27 cellular contexts compared by ENCODE assay signal in the genomic region with DNA sequence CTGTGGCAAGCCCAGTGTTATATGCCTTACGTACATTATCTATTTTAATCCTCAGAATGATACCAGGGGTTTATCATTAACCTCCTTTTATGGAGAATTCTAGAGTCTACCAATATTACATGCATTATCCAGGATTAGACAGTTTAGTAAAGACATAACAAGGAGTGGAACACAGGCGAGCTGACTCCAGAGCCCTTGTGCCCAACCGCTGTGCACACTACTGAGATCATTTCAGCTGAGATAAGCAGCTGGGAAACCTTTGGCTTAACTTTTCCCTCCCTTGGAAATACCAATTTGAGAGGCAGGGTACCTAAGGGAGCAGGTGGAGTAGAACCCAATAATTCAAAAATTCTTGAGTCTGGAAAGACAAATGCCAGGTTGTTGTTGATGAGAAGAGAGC.
"Had no signal": no experiment of that assay in that cellular context is flagged by ENCODE, and none has a peak within 500 bp of the region (broad histone marks: within the 10 kb centered on the region; RNA-seq: fewer than 3 reads in every experiment).

No MANE protein-coding gene starts in this region.

- H3K36me3 Mint-ChIP-seq: brain had no signal

- H3K9me3 Mint-ChIP-seq: activated naive CD8-positive, alpha-beta T cell treated with anti-CD3 and anti-CD28 coated beads, Interleukin-2, amount 50 U/mL, for 24 hours; activated T-cell treated with anti-CD3 and anti-CD28 coated beads, Interleukin-2, amount 50 U/mL, for 4 hours had no signal

- H3K4me3 ChIP-seq: lung, suprapubic skin, upper lobe of left lung had no signal

- H3K9me3 ChIP-seq: suprapubic skin, upper lobe of left lung had no signal

- H3K4me1 ChIP-seq: foreskin keratinocyte, suprapubic skin had no signal

- DNase-seq: activated CD4-positive, alpha-beta memory T cell treated with anti-CD3 and anti-CD28 coated beads, Interleukin-2, amount 10 ng/mL, durations not matched to agents 7 days and 5 days; activated gamma-delta T cell; activated naive CD8-positive, alpha-beta T cell treated with anti-CD3 and anti-CD28 coated beads, Interleukin-2, amount 50 U/mL, for 24 hours; activated T-cell treated with anti-CD3 and anti-CD28 coated beads, Interleukin-2, amount 50 U/mL, for 4 hours; anterior cingulate cortex; caudate nucleus; endodermal cell; glutamatergic neuron; hypothalamus; islet precursor cell; occipital lobe; posterior cingulate gyrus; retina; stimulated activated CD4-positive, alpha-beta T cell treated with anti-CD3 and anti-CD28 coated beads, Interleukin-12 subunit alpha, Interleukin-12 subunit beta, amount 100 ng/mL, for 4 hours; stimulated activated CD4-positive, alpha-beta T cell treated with anti-CD3 and anti-CD28 coated beads, Interleukin-1b, Interleukin-23, amount 100 ng/mL, for 48 hours; stimulated activated CD8-positive, alpha-beta memory T cell treated with anti-CD3 and anti-CD28 coated beads, Interleukin-4, amount 100 ng/mL, for 48 hours; stimulated activated naive CD4-positive, alpha-beta T cell treated with Interleukin-2 at 50 U/mL for 16 hours; SW 1271 had no signal

- H3K27me3 Mint-ChIP-seq: activated CD4-positive, alpha-beta memory T cell treated with anti-CD3 and anti-CD28 coated beads, Interleukin-2, amount 10 ng/mL, durations not matched to agents 7 days and 5 days had no signal

- ATAC-seq: activated naive CD8-positive, alpha-beta T cell treated with anti-CD3 and anti-CD28 coated beads, Interleukin-2, amount 50 U/mL, for 24 hours; activated T-cell treated with anti-CD3 and anti-CD28 coated beads, Interleukin-2, amount 50 U/mL, for 4 hours; left lobe of liver had no signal

- H3K4me3 Mint-ChIP-seq: activated CD4-positive, alpha-beta memory T cell treated with anti-CD3 and anti-CD28 coated beads, Interleukin-2, amount 10 ng/mL, durations not matched to agents 7 days and 5 days; activated naive CD8-positive, alpha-beta T cell treated with anti-CD3 and anti-CD28 coated beads, Interleukin-2, amount 50 U/mL, for 24 hours; activated T-cell treated with anti-CD3 and anti-CD28 coated beads, Interleukin-2, amount 50 U/mL, for 4 hours; brain; endodermal cell; T-helper 2 cell treated with Interferon-gamma antibody and Interleukin-4, amounts not matched to agents 5 μg/mL and 100 μg/mL, for 36 hours had no signal

- H3K27ac ChIP-seq: epithelial cell of prostate, foreskin keratinocyte, suprapubic skin, upper lobe of left lung had no signal

- H3K36me3 ChIP-seq: suprapubic skin, upper lobe of left lung had no signal

- H3K27ac Mint-ChIP-seq: activated CD4-positive, alpha-beta memory T cell treated with anti-CD3 and anti-CD28 coated beads, Interleukin-2, amount 10 ng/mL, durations not matched to agents 7 days and 5 days; activated naive CD8-positive, alpha-beta T cell treated with anti-CD3 and anti-CD28 coated beads, Interleukin-2, amount 50 U/mL, for 24 hours; endodermal cell had no signal

- FAIRE-seq: TTC549 had no signal
